In the genomic region with DNA sequence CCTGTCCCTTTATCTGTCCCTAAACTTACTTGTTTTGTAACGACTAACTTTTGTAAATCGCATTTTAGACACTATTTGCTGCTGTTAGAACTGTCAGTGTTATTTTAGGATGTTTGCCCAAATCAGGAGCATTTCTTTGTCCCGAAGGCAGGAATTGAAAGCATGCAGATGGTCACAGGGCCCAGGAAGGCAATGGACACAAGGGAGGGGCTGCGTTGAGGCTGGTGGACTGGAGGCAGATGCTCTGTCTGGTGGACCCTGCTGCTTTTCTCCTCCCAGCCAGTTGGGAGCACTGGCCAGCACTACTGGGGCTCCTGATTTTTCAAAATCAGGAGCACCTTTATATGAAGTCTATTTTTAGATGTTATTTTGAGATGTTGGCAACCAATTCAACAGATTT, we compare ENCODE assay signal across 17 cellular contexts. TPM values are rescaled to one million over a fixed set of nuclear protein-coding genes. Genes with fewer than 3 reads are reported as not detected.
DNase-seq lines count a peak whose midpoint lies in the region; ATAC-seq and TF ChIP-seq lines count a peak whose summit lies in the region.
"Had no signal": no experiment of that assay in that cellular context is flagged by ENCODE, and none has a peak within 500 bp of the region (broad histone marks: within the 10 kb centered on the region; RNA-seq: fewer than 3 reads in every experiment).

No MANE protein-coding gene starts in this region.

- no peaks in the 10 kb centered on the region for H3K27me3 Mint-ChIP-seq in chondrocyte (ENCODE audit: low read depth)
- H3K27me3 Mint-ChIP-seq in neural progenitor cell (ENCODE audit: insufficient read depth, low read depth), result peaks cover 2% of the 10 kb centered on the region
- H3K27me3 Mint-ChIP-seq: activated CD4-positive, alpha-beta T cell treated with anti-CD3 and anti-CD28 coated beads, Interleukin-2, amount 10 ng/mL, durations not matched to agents 24 days and 14 days had no signal

- no peak overlapping the region for H3K4me2 ChIP-seq in neural progenitor cell
- H3K4me2 ChIP-seq: smooth muscle cell had no signal

- H3K4me3 ChIP-seq in neural progenitor cell (no peak overlapping the region), right cardiac atrium (ENCODE audit: low read length) (no peak overlapping the region)
- H3K4me3 ChIP-seq: dorsolateral prefrontal cortex, smooth muscle cell had no signal

- no peaks in the 10 kb centered on the region for H4K20me1 ChIP-seq in neural progenitor cell (ENCODE audit: low read depth)

- H3K27me3 ChIP-seq in neural progenitor cell, result no peaks in the 10 kb centered on the region
- no peaks in the 10 kb centered on the region for H3K27me3 ChIP-seq in right cardiac atrium (ENCODE audit: control insufficient read depth, insufficient read depth)
- H3K27me3 ChIP-seq: dorsolateral prefrontal cortex had no signal

- no peaks in the 10 kb centered on the region for H3K9me3 ChIP-seq in neural progenitor cell (ENCODE audit: low read depth)
- no peaks in the 10 kb centered on the region for H3K9me3 ChIP-seq in right cardiac atrium (ENCODE audit: control insufficient read depth, low read length)

- peaks cover 7% of the 10 kb centered on the region for H3K9me3 Mint-ChIP-seq in chondrocyte (ENCODE audit: low read depth)
- peaks cover 2% of the 10 kb centered on the region for H3K9me3 Mint-ChIP-seq in neural progenitor cell

- H3K27ac Mint-ChIP-seq in chondrocyte (ENCODE audit: unreplicated experiment) (peak overlapping the region; percentile 94), neural progenitor cell (no peak overlapping the region)
- H3K27ac Mint-ChIP-seq: activated CD4-positive, alpha-beta T cell treated with anti-CD3 and anti-CD28 coated beads, Interleukin-2, amount 10 ng/mL, durations not matched to agents 24 days and 14 days; T-helper 2 cell treated with Interferon-gamma antibody and Interleukin-4, amounts not matched to agents 5 μg/mL and 100 μg/mL, for 36 hours had no signal

- no peak for ATAC-seq in HG03135 (IDR thresholded peaks at IDR 0.05; ENCODE audit: unreplicated experiment)
- no peak for ATAC-seq in right cardiac atrium

- DNase-seq in NCI-H2171 treated with DMSO at 0.1 percent for 48 hours (lab: John Stamatoyannopoulos, UW), result peak; percentile 12
- DNase-seq in NCI-H2171 (lab: John Stamatoyannopoulos, UW), result no peak
- peak; percentile 83 for DNase-seq in M059J (ENCODE audit: low read depth)
- DNase-seq in chondrocyte (ENCODE audit: low spot score), result no peak
- peak; percentile 14 for DNase-seq in neural progenitor cell (ENCODE audit: low spot score)
- DNase-seq in DMS53 treated with DMSO at 0.1 percent for 48 hours (lab: John Stamatoyannopoulos, UW; ENCODE audit: unreplicated experiment), result no peak
- DNase-seq in right cardiac atrium, result no peak
- DNase-seq: activated CD4-positive, alpha-beta T cell treated with anti-CD3 and anti-CD28 coated beads, Interleukin-2, amount 10 ng/mL, durations not matched to agents 24 days and 14 days; amniotic stem cell; dorsolateral prefrontal cortex; NCI-H1105; NCI-H524 treated with DMSO at 0.1 percent for 48 hours had no signal

- H3K4me1 Mint-ChIP-seq in chondrocyte (ENCODE audit: low read depth) (peaks cover 20% of the 10 kb centered on the region), neural progenitor cell (peaks cover 4% of the 10 kb centered on the region)

- peak; percentile 58 for TF ChIP-seq CTCF in chondrocyte (IDR thresholded peaks at IDR 0.05)
- no peak for TF ChIP-seq CTCF in neural progenitor cell (IDR thresholded peaks at IDR 0.05)

- 38% methylated on average over 4 of the region's 4 CpGs for WGBS in right cardiac atrium

- peaks cover 11% of the 10 kb centered on the region for H3K4me1 ChIP-seq in neural progenitor cell
- H3K4me1 ChIP-seq in right cardiac atrium (ENCODE audit: control insufficient read depth, insufficient read depth, low read length), result no peaks in the 10 kb centered on the region

- no peaks in the 10 kb centered on the region for H3F3A ChIP-seq in neural progenitor cell (ENCODE audit: low read depth)

- H3K27ac ChIP-seq in neural progenitor cell, result no peak overlapping the region
- H3K27ac ChIP-seq in right cardiac atrium (ENCODE audit: low read length), result no peak overlapping the region
- H3K27ac ChIP-seq: 22Rv1, dorsolateral prefrontal cortex had no signal

- H3K9ac ChIP-seq in neural progenitor cell, result no peak overlapping the region

- no peaks in the 10 kb centered on the region for H3K36me3 ChIP-seq in neural progenitor cell

- no peaks in the 10 kb centered on the region for H3K36me3 Mint-ChIP-seq in chondrocyte (ENCODE audit: low read depth)
- no peaks in the 10 kb centered on the region for H3K36me3 Mint-ChIP-seq in neural progenitor cell

- H3K4me3 Mint-ChIP-seq in chondrocyte (ENCODE audit: unreplicated experiment), result no peak overlapping the region
- no peak overlapping the region for H3K4me3 Mint-ChIP-seq in neural progenitor cell
- H3K4me3 Mint-ChIP-seq: activated CD4-positive, alpha-beta T cell treated with anti-CD3 and anti-CD28 coated beads, Interleukin-2, amount 10 ng/mL, durations not matched to agents 24 days and 14 days; activated T-helper 1 cell treated with anti-CD3 and anti-CD28 coated beads, Interleukin-12 subunit alpha, Interleukin-12 subunit beta, Interleukin-2, Interleukin-4 antibody, amounts not matched to agents 30 ng/mL and 10 ng/mL and 1 ng/mL, durations not matched to agents 14 hours and 24 hours and 36 hours; T-helper 2 cell treated with Interferon-gamma antibody and Interleukin-4, amounts not matched to agents 5 μg/mL and 100 μg/mL, for 36 hours had no signal

- intact Hi-C loops in right cardiac atrium (cut with DNase I), result no loop called here

- no peaks in the 10 kb centered on the region for H3K79me2 ChIP-seq in neural progenitor cell (ENCODE audit: low read depth)

- no peak overlapping the region for H2AFZ ChIP-seq in neural progenitor cell (replicated peaks)

RNA-seq across cellular contexts. Expression of a gene that starts 31.7 kb away (rescaled TPM):
- total RNA-seq in M059J (2014; rRNA removed; shearing (Covaris generic)), result 45.9 and 47.7 TPM in 2 replicates
- total RNA-seq in chondrocyte (2.0 to 11.8 TPM (median 3.1 TPM) in 3 replicates), neural progenitor cell (ENCODE audit: low replicate concordance) (1.1 and 1.7 TPM in 2 replicates), right cardiac atrium (10 to 100 TPM in 2 of 4 donors, 1 to 10 TPM in 2; 4.7 to 14.2 (median 10.6) TPM)
- 1.00 TPM for polyA plus RNA-seq in right cardiac atrium

Comparison
In these comparisons a context has a peak if more than half of its experiments do, and no peak if none do; other contexts are left out.
1. DNase-seq: peak in NCI-H2171 treated with DMSO at 0.1 percent for 48 hours (single experiment), M059J (single experiment) and neural progenitor cell (single experiment); none in NCI-H2171 (single experiment), chondrocyte (single experiment), DMS53 treated with DMSO at 0.1 percent for 48 hours (single experiment) and right cardiac atrium (0 of 3).